ENCODE assay signal across 9 cellular contexts in the genomic region with DNA sequence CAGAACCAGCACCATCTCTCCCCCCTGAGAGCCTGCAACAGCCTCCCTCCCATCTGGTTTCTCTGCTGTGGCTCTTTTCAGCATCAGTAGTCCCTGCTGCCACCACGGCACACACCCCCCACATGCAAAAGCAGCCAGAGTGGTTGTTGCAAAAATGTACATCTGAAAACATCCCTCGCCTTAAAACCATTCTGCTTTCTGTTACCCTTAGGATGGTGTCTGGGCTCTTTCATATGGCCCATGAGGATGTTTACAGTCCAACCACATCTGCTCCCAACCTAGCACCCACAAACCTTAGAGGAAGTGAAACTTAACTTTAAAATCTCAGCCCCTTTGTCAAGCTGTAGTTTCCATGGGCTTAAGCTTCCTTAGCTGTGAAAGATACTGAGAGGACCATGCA. TPM values are rescaled to one million over a fixed set of nuclear protein-coding genes. Genes with fewer than 3 reads are reported as not detected.
DNase-seq lines count a peak whose midpoint lies in the region; ATAC-seq, FAIRE-seq and TF ChIP-seq lines count a peak whose summit lies in the region.
"Had no signal": no experiment of that assay in that cellular context is flagged by ENCODE, and none has a peak within 500 bp of the region (broad histone marks: within the 10 kb centered on the region; RNA-seq: fewer than 3 reads in every experiment).

No MANE protein-coding gene starts in this region.

- FAIRE-seq in H54 (lab: Jason Lieb, UNC): no peak
- FAIRE-seq: bronchial epithelial cell had no signal

- CTCF ChIA-PET in activated CD4-positive, alpha-beta T cell treated with anti-CD3 and anti-CD28 coated beads for 36 hours (lab: Charles Lee): interaction anchor here (0.9 to 5.3 kb wide), 4 partner anchors 10 to 183 kb away, joined by 3 to 29 read pairs (median 6); no protein-coding TSS in a partner anchor

- no peaks in the 10 kb centered on the region for H3K9me3 ChIP-seq in parathyroid adenoma (ENCODE audit: control insufficient read depth, low read length)

- peak overlapping the region; percentile 82 for H3K4me3 Mint-ChIP-seq in activated CD4-positive, alpha-beta T cell treated with anti-CD3 and anti-CD28 coated beads for 36 hours

- peaks cover 4% of the 10 kb centered on the region for H3K4me1 ChIP-seq in parathyroid adenoma

- H3K36me3 ChIP-seq in parathyroid adenoma (ENCODE audit: control insufficient read depth, insufficient read depth, low read length): no peaks in the 10 kb centered on the region

- H3K9me3 Mint-ChIP-seq in activated CD4-positive, alpha-beta T cell treated with anti-CD3 and anti-CD28 coated beads for 36 hours (ENCODE audit: low read depth): no peaks in the 10 kb centered on the region

- H3K79me2 ChIP-seq in parathyroid adenoma: peaks cover 19% of the 10 kb centered on the region

- DNase-seq in activated CD4-positive, alpha-beta T cell treated with anti-CD3 and anti-CD28 coated beads for 36 hours: peak; percentile 36
- no peak for DNase-seq in activated CD4-positive, alpha-beta T cell treated with anti-CD3 and anti-CD28 coated beads for 1 hour
- DNase-seq in NOMO-1 treated with dmso at 0.1 percent for 144 hours (lab: John Stamatoyannopoulos, UW; ENCODE audit: unreplicated experiment): peak; percentile 60
- peak; percentile 37 for DNase-seq in ecto neural progenitor cell (ENCODE audit: low spot score)
- DNase-seq in H54 (ENCODE audit: insufficient read length, low spot score): no peak
- no peak for DNase-seq in NCI-H774 (lab: John Stamatoyannopoulos, UW)

- peaks cover 1% of the 10 kb centered on the region for H3K36me3 Mint-ChIP-seq in activated CD4-positive, alpha-beta T cell treated with anti-CD3 and anti-CD28 coated beads for 36 hours (ENCODE audit: low read depth)

- intact Hi-C loops in activated CD4-positive, alpha-beta T cell treated with anti-CD3 and anti-CD28 coated beads for 36 hours (cut with DNase I, micrococcal nuclease): loop anchor here in 1 of 2 experiments (2.0 to 10.0 kb wide), 2 partner anchors 40 to 276 kb away; partner anchors contain the start of gene SLC25A38

- H3K27me3 Mint-ChIP-seq in activated CD4-positive, alpha-beta T cell treated with anti-CD3 and anti-CD28 coated beads for 36 hours: no peaks in the 10 kb centered on the region

- ATAC-seq in activated CD4-positive, alpha-beta T cell treated with anti-CD3 and anti-CD28 coated beads for 36 hours: peak; percentile 23
- ATAC-seq in HG02610 (IDR thresholded peaks at IDR 0.05; ENCODE audit: unreplicated experiment): peak; percentile 75

- H3K27ac Mint-ChIP-seq in activated CD4-positive, alpha-beta T cell treated with anti-CD3 and anti-CD28 coated beads for 36 hours: peak overlapping the region; percentile 77

- H3K4me1 Mint-ChIP-seq in activated CD4-positive, alpha-beta T cell treated with anti-CD3 and anti-CD28 coated beads for 36 hours: peaks cover 36% of the 10 kb centered on the region

- H3K27ac ChIP-seq in parathyroid adenoma: no peak overlapping the region

- H3K4me2 ChIP-seq in parathyroid adenoma (ENCODE audit: low read length): peak overlapping the region; percentile 98

- no peak for TF ChIP-seq CTCF in parathyroid adenoma (IDR thresholded peaks at IDR 0.05)

- H3K4me3 ChIP-seq in parathyroid adenoma (ENCODE audit: low read depth, low read length): peak overlapping the region; percentile 99

- peak overlapping the region; percentile 79 for H2AFZ ChIP-seq in parathyroid adenoma

- no peak for TF ChIP-seq POLR2A in H54 (IDR thresholded peaks at IDR 0.05; ENCODE audit: low read depth, low read length)

- POLR2A ChIA-PET in activated CD4-positive, alpha-beta T cell treated with anti-CD3 and anti-CD28 coated beads for 36 hours (lab: Charles Lee): interaction anchor here (0.5 kb wide), 1 partner anchor 44 kb away, joined by 6 read pairs; no protein-coding TSS in a partner anchor

- H3K27me3 ChIP-seq in parathyroid adenoma (ENCODE audit: control insufficient read depth, insufficient read depth, low read length): no peaks in the 10 kb centered on the region

- H3K9ac ChIP-seq in parathyroid adenoma: no peak overlapping the region

RNA-seq across cellular contexts. Expression of gene TTC21A, which starts 0.8 kb away (rescaled TPM):
- total RNA-seq in activated CD4-positive, alpha-beta T cell treated with anti-CD3 and anti-CD28 coated beads for 36 hours: 1 to 10 TPM; 1.8 to 2.3 TPM

RNA-seq across cellular contexts. Expression of gene GORASP1, which starts 0.9 kb away (rescaled TPM):
- 10 to 100 TPM; 23.0 to 23.8 TPM for total RNA-seq in activated CD4-positive, alpha-beta T cell treated with anti-CD3 and anti-CD28 coated beads for 36 hours

RNA-seq across cellular contexts. Expression of gene CSRNP1, which starts 45.1 kb away (rescaled TPM):
- 10 to 100 TPM; 68.3 to 78.5 TPM for total RNA-seq in activated CD4-positive, alpha-beta T cell treated with anti-CD3 and anti-CD28 coated beads for 36 hours

RNA-seq across cellular contexts. Expression of gene WDR48, which starts 56.5 kb away (rescaled TPM):
- 10 to 100 TPM; 33.3 to 36.5 TPM for total RNA-seq in activated CD4-positive, alpha-beta T cell treated with anti-CD3 and anti-CD28 coated beads for 36 hours

RNA-seq across cellular contexts. Expression of gene SCN11A, which starts 56.6 kb away (rescaled TPM):
- under 1 TPM; 0.07 to 0.09 TPM for total RNA-seq in activated CD4-positive, alpha-beta T cell treated with anti-CD3 and anti-CD28 coated beads for 36 hours
- total RNA-seq: bronchial epithelial cell had no signal

Comparison
In these comparisons a context has a peak if more than half of its experiments do, and no peak if none do; other contexts are left out.
1. DNase-seq: peak in activated CD4-positive, alpha-beta T cell treated with anti-CD3 and anti-CD28 coated beads for 36 hours (single experiment), NOMO-1 treated with dmso at 0.1 percent for 144 hours (single experiment) and ecto neural progenitor cell (single experiment); none in activated CD4-positive, alpha-beta T cell treated with anti-CD3 and anti-CD28 coated beads for 1 hour (single experiment), H54 (single experiment) and NCI-H774 (single experiment).